12 cellular contexts compared by ENCODE assay signal in the genomic region with DNA sequence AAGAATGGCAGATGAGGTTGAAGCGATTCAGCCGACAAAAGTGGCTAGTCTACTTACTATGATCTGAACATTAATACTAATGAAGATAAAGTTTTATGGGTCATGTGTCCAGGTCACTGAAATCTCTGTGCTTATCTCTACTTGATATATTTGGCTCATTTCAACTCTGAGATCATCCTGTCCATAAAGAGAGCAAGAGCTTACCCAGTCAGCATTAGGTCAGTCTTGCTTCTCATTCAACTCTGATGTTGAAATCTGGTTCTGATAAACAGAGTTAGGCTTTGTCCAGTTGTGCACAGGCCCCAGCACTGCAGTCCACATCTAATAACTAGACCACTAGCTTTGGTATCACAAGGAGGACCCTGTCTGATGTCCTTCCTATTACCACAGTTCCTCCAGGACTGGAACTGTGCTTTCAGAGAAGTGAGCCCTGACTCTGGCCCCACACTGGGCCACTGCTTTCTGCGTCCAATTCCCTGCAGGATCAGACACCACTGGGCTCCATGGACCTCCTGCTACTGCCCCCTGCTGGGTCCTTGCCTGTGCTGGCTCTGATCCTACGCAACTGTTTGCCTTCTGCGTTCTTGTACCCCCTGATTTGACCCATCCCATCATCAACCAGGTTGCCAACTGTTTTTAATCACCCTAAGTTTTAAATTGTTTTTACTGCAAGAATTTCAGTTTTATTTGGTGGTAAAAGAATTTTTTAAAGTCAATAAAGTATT. TPM values are rescaled to one million over a fixed set of nuclear protein-coding genes. Genes with fewer than 3 reads are reported as not detected.
DNase-seq lines count a peak whose midpoint lies in the region; ATAC-seq and TF ChIP-seq lines count a peak whose summit lies in the region.
"Had no signal": no experiment of that assay in that cellular context is flagged by ENCODE, and none has a peak within 500 bp of the region (broad histone marks: within the 10 kb centered on the region; RNA-seq: fewer than 3 reads in every experiment).

No MANE protein-coding gene starts in this region.

- no peak overlapping the region for H3K4me3 Mint-ChIP-seq in glutamatergic neuron (ENCODE audit: unreplicated experiment)

- POLR2A ChIA-PET in PC-3 (lab: Charles Lee; ENCODE audit: unreplicated experiment): no interaction called here

- no peaks in the 10 kb centered on the region for H4K20me1 ChIP-seq in PC-3 (ENCODE audit: low read length)

- no peaks in the 10 kb centered on the region for H3K9me3 ChIP-seq in PC-3 (ENCODE audit: low read length)
- H3K9me3 ChIP-seq: Caco-2 had no signal

- CTCF ChIA-PET in PC-3 (lab: Charles Lee): no interaction called here

- no peaks in the 10 kb centered on the region for H3K36me3 ChIP-seq in PC-3 (ENCODE audit: low read depth, low read length)

- H3K9me3 Mint-ChIP-seq in glutamatergic neuron (ENCODE audit: unreplicated experiment): peaks cover 2% of the 10 kb centered on the region

- H2AFZ ChIP-seq in PC-3 (ENCODE audit: low read length): no peak overlapping the region

- H3K27me3 ChIP-seq in PC-3 (ENCODE audit: low read length): peaks cover 9% of the 10 kb centered on the region; the same call in 1 of the 2 replicates

- H3K4me3 ChIP-seq in PC-3 (ENCODE audit: low read length): no peak overlapping the region

- H3K27me3 Mint-ChIP-seq in glutamatergic neuron (ENCODE audit: unreplicated experiment): no peaks in the 10 kb centered on the region

- no TSS peak for BruUV-seq in PC-3 (replicated peaks; lab: Mats Ljungman, UMichigan)

- peaks cover 8% of the 10 kb centered on the region for H3K36me3 Mint-ChIP-seq in glutamatergic neuron (ENCODE audit: unreplicated experiment)

- H3K4me1 Mint-ChIP-seq in glutamatergic neuron (ENCODE audit: low read depth, unreplicated experiment): no peaks in the 10 kb centered on the region

- DNase-seq in AG09319 (ENCODE audit: extremely low read depth, low read depth) (no peak), GM10266 (ENCODE audit: extremely low spot score) (no peak), PC-3 (no peak), glutamatergic neuron (peak; percentile 38), superior temporal gyrus (ENCODE audit: extremely low spot score) (no peak)
- DNase-seq in activated effector memory CD4-positive, alpha-beta T cell treated with Interleukin-2 at 50 U/mL for 16 hours: no peak
- DNase-seq: Caco-2, caudate nucleus, KBM-7, RPMI8226 had no signal

- ATAC-seq in PC-3 (no peak), HG03039 (IDR thresholded peaks at IDR 0.05; ENCODE audit: unreplicated experiment) (no peak), HG03378 (IDR thresholded peaks at IDR 0.05; ENCODE audit: unreplicated experiment) (no peak)

- H3F3A ChIP-seq in PC-3 (ENCODE audit: low read length, unreplicated experiment): no peaks in the 10 kb centered on the region

- H3K9me2 ChIP-seq in PC-3 (replicated peaks; ENCODE audit: low read length): no peaks in the 10 kb centered on the region

- no peak overlapping the region for H3K27ac Mint-ChIP-seq in glutamatergic neuron (ENCODE audit: unreplicated experiment)

- intact Hi-C loops in PC-3 (cut with micrococcal nuclease): no loop called here

- H3K79me2 ChIP-seq in PC-3 (ENCODE audit: low read length): no peaks in the 10 kb centered on the region

- no peaks in the 10 kb centered on the region for H3K4me1 ChIP-seq in PC-3 (ENCODE audit: insufficient read depth, low read length)

- TF ChIP-seq CTCF in AG09319 (IDR thresholded peaks at IDR 0.05; ENCODE audit: low read depth, low read length) (peak; percentile 9), GM10266 (IDR thresholded peaks at IDR 0.05; ENCODE audit: control insufficient read depth, insufficient read depth, low read depth, missing control alignments) (peak; percentile 23), PC-3 (conservative IDR thresholded peaks at IDR 0.05; ENCODE audit: low read depth, low read length) (peak; percentile 49), glutamatergic neuron (IDR thresholded peaks at IDR 0.05; ENCODE audit: partially characterized antibody, unreplicated experiment) (no peak)

- H3K4me2 ChIP-seq in PC-3 (ENCODE audit: low read length): no peak overlapping the region

- H3K9ac ChIP-seq in PC-3 (ENCODE audit: low read length): no peak overlapping the region

- H3K27ac ChIP-seq in PC-3 (ENCODE audit: low read length): no peak overlapping the region

RNA-seq across cellular contexts. Expression of a gene that starts 23.7 kb away (rescaled TPM):
- total RNA-seq in PC-3 (2014; rRNA removed) (89.6 and 95.4 TPM in 2 replicates), glutamatergic neuron (ENCODE audit: unreplicated experiment) (32.3 TPM)

RNA-seq across cellular contexts. Expression of a gene that starts 25.6 kb away (rescaled TPM):
- total RNA-seq in PC-3 (2014; rRNA removed): 37.6 and 39.8 TPM in 2 replicates
- total RNA-seq in glutamatergic neuron (ENCODE audit: unreplicated experiment): 24.2 TPM
